8 cellular contexts compared by ENCODE assay signal in the genomic region with DNA sequence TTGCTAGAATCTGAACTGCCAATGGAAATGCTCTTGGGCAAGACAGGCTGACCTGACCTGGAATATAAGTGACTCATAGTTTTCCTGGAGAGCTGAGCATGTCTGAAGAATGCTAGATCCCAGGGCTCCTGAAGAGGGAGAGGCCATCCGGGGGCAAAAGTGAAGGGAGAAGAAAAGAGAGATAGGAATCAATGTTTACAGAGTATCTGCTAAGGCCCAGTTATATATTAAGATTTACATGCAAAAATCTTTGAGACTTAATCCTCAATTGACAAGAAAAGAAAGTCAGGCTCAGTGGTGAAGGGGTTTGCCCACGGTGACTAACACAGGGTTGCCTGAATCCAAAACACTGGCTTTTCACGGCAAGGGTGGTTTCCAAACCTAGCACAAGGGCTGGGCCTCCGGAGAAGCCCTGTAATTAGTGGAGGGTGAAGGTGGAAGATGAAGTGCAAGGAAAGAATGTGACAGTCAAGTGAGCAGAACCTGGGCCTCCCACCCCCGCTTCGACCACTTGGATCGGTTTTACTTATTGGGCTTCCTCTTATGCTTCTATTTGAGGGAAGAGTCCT.
DNase-seq lines count a peak whose midpoint lies in the region; ATAC-seq and TF ChIP-seq lines count a peak whose summit lies in the region.

No MANE protein-coding gene starts in this region.

- H3K9ac ChIP-seq in smooth muscle cell (ENCODE audit: low read depth) = peak overlapping the region; percentile 13

- H3K9me3 ChIP-seq in left ventricle myocardium inferior (replicated peaks) (no peaks in the 10 kb centered on the region), Panc1 (ENCODE audit: control insufficient read depth, insufficient read depth, low read depth, low read length) (no peaks in the 10 kb centered on the region), smooth muscle cell (replicated peaks; ENCODE audit: low read depth) (no peaks in the 10 kb centered on the region)

- H3F3A ChIP-seq in smooth muscle cell (ENCODE audit: low read depth) = no peaks in the 10 kb centered on the region

- H3K4me1 ChIP-seq in left ventricle myocardium inferior (peaks cover 22% of the 10 kb centered on the region), Panc1 (ENCODE audit: control insufficient read depth, insufficient read depth, low read length) (peaks cover 24% of the 10 kb centered on the region), smooth muscle cell (ENCODE audit: low read depth) (peaks cover 4% of the 10 kb centered on the region)

- POLR2A ChIA-PET in Panc1 (lab: Charles Lee) = no interaction called here

- in situ Hi-C loops in Panc1 (cut with HindIII; ENCODE audit: low pct_unique_long_range_greater_than_20kb, low sequenced_read_pairs) = no loop called here

- peak overlapping the region; percentile 61 for H3K4me2 ChIP-seq in smooth muscle cell

- BruUV-seq in Panc1 (replicated peaks; lab: Mats Ljungman, UMichigan) = no TSS peak

- CTCF ChIA-PET in Panc1 (lab: Charles Lee) = interaction anchor here (0.6 kb wide), 1 partner anchor 79 kb away, joined by 3 read pairs; no protein-coding TSS in a partner anchor

- no peak for DNase-seq in Right ventricle myocardium superior
- no peak for DNase-seq in left ventricle myocardium inferior
- DNase-seq in Panc1 (ENCODE audit: low read depth, low spot score) = no peak
- DNase-seq in cardiac fibroblast (ENCODE audit: low read depth in 2 of 2) = peak; percentile 84 to 90
- peak; percentile 3 for DNase-seq in smooth muscle cell (lab: John Stamatoyannopoulos, UW; ENCODE audit: unreplicated experiment)
- no peak for DNase-seq in inferior parietal cortex (ENCODE audit: extremely low spot score)
- no peak for DNase-seq in NOMO-1 treated with dmso at 0.1 percent for 144 hours (lab: John Stamatoyannopoulos, UW; ENCODE audit: unreplicated experiment)
- DNase-seq in DMS114 treated with DMSO at 0.1 percent for 48 hours (lab: John Stamatoyannopoulos, UW; ENCODE audit: unreplicated experiment) = no peak

- no peak overlapping the region for H3K4me3 ChIP-seq in left ventricle myocardium inferior
- no peak overlapping the region for H3K4me3 ChIP-seq in Panc1 (ENCODE audit: low read depth in 2 of 2, low read length in 2 of 2)
- H3K4me3 ChIP-seq in cardiac fibroblast (replicated peaks in 1 of 2; ENCODE audit: low read depth in 2 of 2, low read length in 2 of 2) = no peak overlapping the region
- no peak overlapping the region for H3K4me3 ChIP-seq in smooth muscle cell

- H3K79me2 ChIP-seq in smooth muscle cell (ENCODE audit: low read depth) = peaks cover 17% of the 10 kb centered on the region

- H3K27ac ChIP-seq in left ventricle myocardium inferior (replicated peaks) (no peak overlapping the region), Panc1 (ENCODE audit: low read length) (peak overlapping the region; percentile 46), smooth muscle cell (ENCODE audit: low read depth) (peak overlapping the region; percentile 88)

- no peak overlapping the region for H2AFZ ChIP-seq in smooth muscle cell (ENCODE audit: low read depth)

- intact Hi-C loops in Right ventricle myocardium superior (cut with DNase I) (loop anchor here (10.0 kb wide), 1 partner anchor 96 kb away; a partner anchor contains a TSS), left ventricle myocardium inferior (cut with micrococcal nuclease) (loop anchor here (5.0 kb wide), 1 partner anchor 98 kb away; a partner anchor contains a TSS), Panc1 (cut with micrococcal nuclease; ENCODE audit: unreplicated experiment) (loop anchor here (2.0 to 10.0 kb wide), 2 partner anchors 98 to 376 kb away; a partner anchor contains a TSS)

- WGBS in smooth muscle cell (ENCODE audit: low lambda C conversion rate) = 32% methylated on average over 7 of the region's 7 CpGs

- H4K20me1 ChIP-seq in smooth muscle cell (ENCODE audit: low read depth) = peaks cover 36% of the 10 kb centered on the region

- no peaks in the 10 kb centered on the region for H3K27me3 ChIP-seq in left ventricle myocardium inferior (ENCODE audit: low read depth)
- H3K27me3 ChIP-seq in Panc1 (ENCODE audit: control insufficient read depth, insufficient read depth, low read length) = no peaks in the 10 kb centered on the region
- H3K27me3 ChIP-seq in smooth muscle cell (ENCODE audit: low read depth) = no peaks in the 10 kb centered on the region

- no peaks in the 10 kb centered on the region for H3K36me3 ChIP-seq in left ventricle myocardium inferior
- H3K36me3 ChIP-seq in Panc1 (ENCODE audit: control insufficient read depth, insufficient read depth, low read length) = no peaks in the 10 kb centered on the region
- no peaks in the 10 kb centered on the region for H3K36me3 ChIP-seq in smooth muscle cell (ENCODE audit: low read depth)

- ATAC-seq in Right ventricle myocardium superior (ENCODE audit: poor library complexity) (peak; percentile 54), Panc1 (peak; percentile 89)

- no peak for TF ChIP-seq CTCF in left ventricle myocardium inferior (IDR thresholded peaks at IDR 0.05; ENCODE audit: borderline replicate concordance)
- TF ChIP-seq CTCF in Panc1 (IDR thresholded peaks at IDR 0.05) = no peak
- TF ChIP-seq CTCF in cardiac fibroblast (IDR thresholded peaks at IDR 0.05; ENCODE audit: low read depth, low read length) = no peak
- no peak for TF ChIP-seq CTCF in smooth muscle cell (IDR thresholded peaks at IDR 0.05; ENCODE audit: borderline replicate concordance, insufficient read depth, poor library complexity, severe bottlenecking)

Comparison
In these comparisons a context has a peak if more than half of its experiments do, and no peak if none do; other contexts are left out.
1. DNase-seq: peak in cardiac fibroblast (2 of 2) and smooth muscle cell (single experiment); none in Right ventricle myocardium superior (single experiment), left ventricle myocardium inferior (single experiment), Panc1 (single experiment), inferior parietal cortex (single experiment), NOMO-1 treated with dmso at 0.1 percent for 144 hours (single experiment) and DMS114 treated with DMSO at 0.1 percent for 48 hours (single experiment).